In the genomic region with DNA sequence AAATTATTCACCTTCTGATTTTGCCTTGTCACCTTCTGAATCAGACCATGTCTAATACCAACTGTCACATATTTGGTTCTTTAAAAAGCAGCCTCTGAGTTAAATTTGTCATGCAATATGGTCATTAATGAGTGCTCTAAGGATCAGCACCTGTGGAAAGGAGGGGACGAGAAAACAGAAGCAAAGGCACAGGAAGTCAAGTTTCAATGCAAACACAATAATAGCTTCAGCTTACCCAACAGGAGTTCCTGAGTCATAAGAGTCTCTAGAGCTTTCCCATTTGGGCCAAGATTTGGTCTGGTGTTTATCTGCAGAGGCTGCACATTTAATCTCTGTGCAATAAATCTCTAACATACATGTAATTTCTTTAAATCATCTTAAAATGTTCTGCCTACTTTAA, we compare ENCODE assay signal across 16 cellular contexts.
DNase-seq lines count a peak whose midpoint lies in the region; ATAC-seq and TF ChIP-seq lines count a peak whose summit lies in the region.
"Had no signal": no experiment of that assay in that cellular context is flagged by ENCODE, and none has a peak within 500 bp of the region (broad histone marks: within the 10 kb centered on the region; RNA-seq: fewer than 3 reads in every experiment).

No MANE protein-coding gene starts in this region.

- H3K27ac ChIP-seq in OCI-LY7 (ENCODE audit: low read depth, low read length, poor library complexity, severe bottlenecking) = peak overlapping the region; percentile 65
- H3K27ac ChIP-seq: 22Rv1, GM23248 had no signal

- H4K20me1 ChIP-seq in OCI-LY7 (ENCODE audit: insufficient read depth, low read length) = no peaks in the 10 kb centered on the region

- H3K4me2 ChIP-seq in OCI-LY7 (ENCODE audit: low read length) = peak overlapping the region; percentile 29; the same call in 1 of the 2 replicates

- intact Hi-C loops in OCI-LY7 (cut with micrococcal nuclease; ENCODE audit: unreplicated experiment) = loop anchor here (5.0 kb wide), 1 partner anchor 981 kb away; no protein-coding TSS in a partner anchor

- no peaks in the 10 kb centered on the region for H3K9me3 ChIP-seq in OCI-LY7 (ENCODE audit: low read length)

- H2AFZ ChIP-seq in OCI-LY7 (ENCODE audit: low read length) = peak overlapping the region; percentile 25; the same call in 1 of the 2 replicates
- H2AFZ ChIP-seq: GM23248 had no signal

- no peak for TF ChIP-seq CTCF in GM12865 (IDR thresholded peaks at IDR 0.05; ENCODE audit: insufficient read depth, low read depth, low read length, missing control alignments)
- TF ChIP-seq CTCF in OCI-LY7 (conservative IDR thresholded peaks at IDR 0.05; ENCODE audit: low read length) = no peak

- BruUV-seq in OCI-LY7 (replicated peaks; lab: Mats Ljungman, UMichigan) = no TSS peak

- no peaks in the 10 kb centered on the region for H3K79me2 ChIP-seq in OCI-LY7 (ENCODE audit: insufficient read depth, low read depth, low read length)

- H3K4me1 ChIP-seq in OCI-LY7 (ENCODE audit: insufficient read depth, low read length, poor library complexity, severe bottlenecking) = peaks cover 29% of the 10 kb centered on the region

- H3K4me3 ChIP-seq in GM12865 (ENCODE audit: low read depth, low read length) = no peak overlapping the region
- no peak overlapping the region for H3K4me3 ChIP-seq in OCI-LY7 (ENCODE audit: low read depth, low read length, poor library complexity, severe bottlenecking)
- H3K4me3 ChIP-seq: GM23248 had no signal

- no peaks in the 10 kb centered on the region for H3K9me2 ChIP-seq in OCI-LY7 (ENCODE audit: insufficient read depth, low read length)

- DNase-seq in DMS53 (lab: John Stamatoyannopoulos, UW) (peak; percentile 14), DMS53 treated with DMSO at 0.1 percent for 48 hours (lab: John Stamatoyannopoulos, UW; ENCODE audit: unreplicated experiment) (no peak), GM12865 (ENCODE audit: low read depth) (peak; percentile 2), NCI-H1417 treated with DMSO at 0.1 percent for 48 hours (lab: John Stamatoyannopoulos, UW) (peak; percentile 2), OCI-LY7 (ENCODE audit: low spot score) (peak; percentile 67), GM03348 (ENCODE audit: low spot score) (no peak)
- DNase-seq: AML-193; C1 segment of cervical spinal cord; CD4-positive, alpha-beta T cell; DND-41; GDM1; GM23248; H7 had no signal

- H3K36me3 ChIP-seq in OCI-LY7 (ENCODE audit: insufficient read depth, low read length) = no peaks in the 10 kb centered on the region

- CTCF ChIA-PET in OCI-LY7 (lab: Charles Lee; ENCODE audit: unreplicated experiment) = no interaction called here

- ATAC-seq in GM18519 (IDR thresholded peaks at IDR 0.05; ENCODE audit: low FRiP score, unreplicated experiment) = no peak
- no peak for ATAC-seq in activated CD4-positive, CD25-positive, alpha-beta regulatory T cell treated with anti-CD3 and anti-CD28 coated beads, Interleukin-2, amount 50 U/mL, for 24 hours

- POLR2A ChIA-PET in OCI-LY7 (lab: Charles Lee) = no interaction called here

Comparison
In these comparisons a context has a peak if more than half of its experiments do, and no peak if none do; other contexts are left out.
1. DNase-seq: peak in DMS53 (single experiment), GM12865 (single experiment), NCI-H1417 treated with DMSO at 0.1 percent for 48 hours (single experiment) and OCI-LY7 (single experiment); none in DMS53 treated with DMSO at 0.1 percent for 48 hours (single experiment) and GM03348 (single experiment).